22 cellular contexts compared by ENCODE assay signal in genomic region chr6:163825033-163825432, GRCh38.
DNase-seq lines count a peak whose midpoint lies in the region; ATAC-seq and TF ChIP-seq lines count a peak whose summit lies in the region.
"Had no signal": no experiment of that assay in that cellular context is flagged by ENCODE, and none has a peak within 500 bp of the region (broad histone marks: within the 10 kb centered on the region; RNA-seq: fewer than 3 reads in every experiment).

No MANE protein-coding gene starts in this region.

- ATAC-seq in HG02588 (IDR thresholded peaks at IDR 0.05; ENCODE audit: unreplicated experiment), result no peak
- ATAC-seq: A549, gastroesophageal sphincter, left lobe of liver had no signal

- no peak for TF ChIP-seq CTCF in fibroblast of mammary gland (conservative IDR thresholded peaks at IDR 0.05; ENCODE audit: control insufficient read depth, insufficient read depth, low read depth, low read length)

- H3K4me3 ChIP-seq in fibroblast of mammary gland (ENCODE audit: control insufficient read depth, low read depth, low read length), result no peak overlapping the region
- H3K4me3 ChIP-seq: A549, gastroesophageal sphincter, upper lobe of left lung had no signal

- peak; percentile 58 for DNase-seq in A172 (ENCODE audit: low spot score)
- DNase-seq in HK-2 (ENCODE audit: unreplicated experiment), result peak; percentile 33
- DNase-seq in T1000 (lab: John Stamatoyannopoulos, UW), result peak; percentile 12
- peak; percentile 87 for DNase-seq in fibroblast of mammary gland (ENCODE audit: low read depth)
- no peak for DNase-seq in NCI-H524 (lab: John Stamatoyannopoulos, UW)
- no peak for DNase-seq in NCI-H1092 (lab: John Stamatoyannopoulos, UW)
- DNase-seq in hippocampal formation (lab: John Stamatoyannopoulos, UW), result no peak
- DNase-seq: activated CD4-positive, alpha-beta memory T cell treated with anti-CD3 and anti-CD28 coated beads for 36 hours; activated naive CD4-positive, alpha-beta T cell treated with anti-CD3 and anti-CD28 coated beads, Interleukin-2, amount 50 U/mL, for 16 hours; activated T-cell treated with anti-CD3 and anti-CD28 coated beads, Interleukin-2, amount 50 U/mL, for 1 hour; aorta; GDM1; NCI-H1048; NCI-H2081; NCI-H524 treated with DMSO at 0.1 percent for 48 hours; stimulated activated CD4-positive, alpha-beta T cell treated with anti-CD3 and anti-CD28 coated beads, Interleukin-4, amount 100 ng/mL, for 24 hours; T-helper 2 cell; upper lobe of left lung had no signal

Comparison
In these comparisons a context has a peak if more than half of its experiments do, and no peak if none do; other contexts are left out.
1. DNase-seq: peak in A172 (single experiment), HK-2 (single experiment), T1000 (single experiment) and fibroblast of mammary gland (single experiment); none in NCI-H524 (0 of 2), NCI-H1092 (single experiment) and hippocampal formation (0 of 2).